19 cellular contexts compared by ENCODE assay signal in the genomic region with DNA sequence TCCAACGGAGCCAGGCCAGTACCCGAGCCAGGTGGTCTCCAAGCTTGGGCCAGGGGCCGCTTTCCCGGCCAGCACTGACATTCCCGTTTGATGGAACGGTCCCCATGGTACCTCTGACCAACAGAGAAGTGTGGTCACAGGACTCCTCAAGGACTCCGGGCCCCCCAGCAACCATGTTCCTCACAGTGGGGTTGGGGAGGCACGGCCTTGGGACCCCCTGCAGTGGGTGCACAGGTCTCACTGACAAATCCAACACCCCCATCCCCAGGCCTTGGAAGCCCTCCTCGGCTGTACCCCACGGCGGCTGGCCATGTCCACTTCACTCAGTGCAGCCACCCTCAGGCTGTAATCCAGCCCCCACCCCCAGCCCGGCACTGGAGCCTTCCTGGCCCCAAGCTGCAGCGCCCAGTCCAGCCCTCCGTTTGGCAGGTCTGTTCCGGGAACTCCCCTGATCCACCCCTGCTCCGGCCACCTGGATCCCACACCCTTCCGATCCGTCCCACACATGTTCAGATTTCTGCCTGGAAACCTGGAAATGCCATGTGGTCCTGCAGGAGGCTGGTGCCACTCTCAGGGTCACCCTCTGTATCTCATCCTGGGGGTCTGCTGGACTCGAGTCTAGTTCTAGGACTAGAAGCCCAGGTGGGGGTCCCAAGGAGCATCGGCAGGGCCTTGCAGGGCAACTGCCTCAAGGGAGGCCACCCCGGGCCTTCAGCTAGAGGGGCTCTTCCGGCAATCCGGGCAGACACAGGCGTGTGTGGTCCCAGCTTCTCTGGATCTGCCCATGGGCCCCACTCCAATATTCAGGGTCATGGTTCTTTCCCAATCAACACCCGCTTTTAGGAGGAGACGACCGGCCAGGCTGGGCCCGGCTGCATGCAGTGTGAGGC. TPM values are rescaled to one million over a fixed set of nuclear protein-coding genes. Genes with fewer than 3 reads are reported as not detected.
A peak's percentile ranks its signal among the peaks of the same experiment; 100 is the strongest.
DNase-seq lines count a peak whose midpoint lies in the region; ATAC-seq, FAIRE-seq and TF ChIP-seq lines count a peak whose summit lies in the region.
"Had no signal": no experiment of that assay in that cellular context is flagged by ENCODE, and none has a peak within 500 bp of the region (broad histone marks: within the 10 kb centered on the region; RNA-seq: fewer than 3 reads in every experiment).

No MANE protein-coding gene starts in this region.

- H3K27ac ChIP-seq in K562 (ENCODE audit: extremely low read depth, low read depth, low read length) (no peak overlapping the region), neural progenitor cell (no peak overlapping the region), OCI-LY7 (ENCODE audit: low read depth, low read length, poor library complexity, severe bottlenecking) (no peak overlapping the region)
- H3K27ac ChIP-seq: A549, GM23248, HL-60 had no signal

- peak overlapping the region in 1 of 2 donors; percentile 80 for H3K27ac Mint-ChIP-seq in stimulated activated naive CD8-positive, alpha-beta T cell treated with anti-CD3 and anti-CD28 coated beads, Interleukin-15, amount 100 ng/mL, for 72 hours
- peak overlapping the region; percentile 79 for H3K27ac Mint-ChIP-seq in neural progenitor cell
- H3K27ac Mint-ChIP-seq: CD8-positive, alpha-beta memory T cell had no signal

- H3K4me3 ChIP-seq in K562 (no peak overlapping the region), neural progenitor cell (no peak overlapping the region), OCI-LY7 (ENCODE audit: low read depth, low read length, poor library complexity, severe bottlenecking) (no peak overlapping the region)
- H3K4me3 ChIP-seq: A549, GM12878, GM23248 had no signal

- POLR2A ChIA-PET in K562 (lab: Yijun Ruan, JAX) (interaction anchor here (1.2 to 16.8 kb wide), 4 partner anchors 11 to 24 kb away, joined by 3 to 205 read pairs (median 10); no protein-coding TSS in a partner anchor), OCI-LY7 (lab: Charles Lee) (interaction anchor here (0.5 kb wide), 1 partner anchor 9 kb away, joined by 5 read pairs; no protein-coding TSS in a partner anchor)

- TF ChIP-seq CTCF in K562 (IDR thresholded peaks at IDR 0.05 in 2 of 3, conservative IDR thresholded peaks at IDR 0.05 in 1 of 3; ENCODE audit: insufficient read depth in 2 of 3, low read depth in 1 of 3, low read length in 3 of 3): no peak
- no peak for TF ChIP-seq CTCF in neural progenitor cell (IDR thresholded peaks at IDR 0.05)
- no peak for TF ChIP-seq CTCF in OCI-LY7 (conservative IDR thresholded peaks at IDR 0.05; ENCODE audit: low read length)

- 65% methylated on average over 28 of the region's 28 CpGs for WGBS in K562 (ENCODE audit: insufficient coverage, low coverage, missing lambda C conversion rate)

- intact Hi-C loops in K562 (cut with micrococcal nuclease) (no loop called here), OCI-LY7 (cut with micrococcal nuclease; ENCODE audit: unreplicated experiment) (no loop called here)

- no peaks in the 10 kb centered on the region for H3K4me1 Mint-ChIP-seq in stimulated activated naive CD8-positive, alpha-beta T cell treated with anti-CD3 and anti-CD28 coated beads, Interleukin-15, amount 100 ng/mL, for 72 hours
- no peaks in the 10 kb centered on the region for H3K4me1 Mint-ChIP-seq in neural progenitor cell
- H3K4me1 Mint-ChIP-seq: CD14-positive monocyte; CD8-positive, alpha-beta memory T cell had no signal

- H3K36me3 ChIP-seq in K562 (ENCODE audit: control insufficient read depth, insufficient read depth, low read length) (peaks cover 3% of the 10 kb centered on the region; the same call in 1 of the 3 replicates), neural progenitor cell (no peaks in the 10 kb centered on the region), OCI-LY7 (ENCODE audit: insufficient read depth, low read length) (peaks cover 20% of the 10 kb centered on the region)

- H3K4me1 ChIP-seq in K562 (replicated peaks in 1 of 2; ENCODE audit: control insufficient read depth in 2 of 2, insufficient read depth in 2 of 2, low read length in 2 of 2) (peaks cover 0 to 49% of the 10 kb centered on the region in 2 experiments; a peak in 2 of 5 replicates), neural progenitor cell (no peaks in the 10 kb centered on the region), OCI-LY7 (ENCODE audit: insufficient read depth, low read length, poor library complexity, severe bottlenecking) (no peaks in the 10 kb centered on the region)
- H3K4me1 ChIP-seq: A549 had no signal

- H3K9ac ChIP-seq in K562 (ENCODE audit: insufficient read depth in 1 of 2, low read depth in 2 of 2, low read length in 2 of 2) (peak overlapping the region in 1 of 2 experiments; percentile 68; a peak in 2 of 4 replicates), neural progenitor cell (no peak overlapping the region)
- H3K9ac ChIP-seq: GM23248 had no signal

- peaks cover 2% of the 10 kb centered on the region for H3K9me3 ChIP-seq in K562 (replicated peaks; ENCODE audit: control insufficient read depth, insufficient read depth, low read depth, low read length)
- no peaks in the 10 kb centered on the region for H3K9me3 ChIP-seq in neural progenitor cell (ENCODE audit: low read depth)
- H3K9me3 ChIP-seq in OCI-LY7 (ENCODE audit: low read length): 0 out of 2 replicates have a peak, but pooled peaks cover 2% of the 10 kb centered on the region
- H3K9me3 ChIP-seq: A549 had no signal

- no peaks in the 10 kb centered on the region for H3K79me2 ChIP-seq in K562 (ENCODE audit: control insufficient read depth, insufficient read depth, low read length)
- H3K79me2 ChIP-seq in neural progenitor cell (ENCODE audit: low read depth): no peaks in the 10 kb centered on the region
- H3K79me2 ChIP-seq in OCI-LY7 (ENCODE audit: insufficient read depth, low read depth, low read length): no peaks in the 10 kb centered on the region

- no peaks in the 10 kb centered on the region for H3K9me2 ChIP-seq in OCI-LY7 (ENCODE audit: insufficient read depth, low read length)

- H2AFZ ChIP-seq in K562 (ENCODE audit: low read depth, low read length) (no peak overlapping the region), neural progenitor cell (replicated peaks) (no peak overlapping the region), OCI-LY7 (ENCODE audit: low read length) (no peak overlapping the region)
- H2AFZ ChIP-seq: GM23248 had no signal

- ATAC-seq in stimulated activated naive CD8-positive, alpha-beta T cell treated with anti-CD3 and anti-CD28 coated beads, Interleukin-15, amount 100 ng/mL, for 72 hours: peak; percentile 18
- no peak for ATAC-seq in stimulated activated naive CD8-positive, alpha-beta T cell treated with anti-CD3 and anti-CD28 coated beads, Interleukin-15, Interleukin-2, amounts not matched to agents 100 U/mL and 50 U/mL, for 24 hours
- no peak for ATAC-seq in K562
- ATAC-seq: A549, GM12878 had no signal

- TF ChIP-seq RAD21 in K562 (CRISPR knock-in tag; conservative IDR thresholded peaks at IDR 0.05 in 1 of 2, IDR thresholded peaks at IDR 0.05 in 1 of 2): no peak

- no peak for DNase-seq in stimulated activated naive CD8-positive, alpha-beta T cell treated with anti-CD3 and anti-CD28 coated beads, Interleukin-15, amount 100 ng/mL, for 72 hours
- DNase-seq in stimulated activated naive CD8-positive, alpha-beta T cell treated with anti-CD3 and anti-CD28 coated beads, Interleukin-15, Interleukin-2, amounts not matched to agents 100 U/mL and 50 U/mL, for 24 hours: no peak
- DNase-seq in K562 (ENCODE audit: extremely low read depth in 1 of 4, low spot score in 3 of 4) (no peak), neural progenitor cell (ENCODE audit: low spot score) (no peak), COLO829 (ENCODE audit: low spot score) (no peak), OCI-LY7 (ENCODE audit: low spot score) (no peak)
- no peak for DNase-seq in activated CD4-positive, alpha-beta T cell treated with anti-CD3 and anti-CD28 coated beads for 48 hours
- DNase-seq: Calu3; CD8-positive, alpha-beta memory T cell; DMS 273 treated with DMSO at 0.1 percent for 48 hours; GM23248 had no signal

- CTCF ChIA-PET in K562 (lab: Yijun Ruan, JAX; ENCODE audit: low intra/inter-chr PET ratio) (no interaction called here), OCI-LY7 (lab: Charles Lee; ENCODE audit: unreplicated experiment) (no interaction called here)

- FAIRE-seq in K562 (lab: Jason Lieb, UNC): no peak
- FAIRE-seq: A549, GM12878, GM18507, H54 had no signal

- in situ Hi-C loops in K562 (cut with MboI): no loop called here

- no TSS peak for BruUV-seq in K562 (replicated peaks; lab: Mats Ljungman, UMichigan)
- BruUV-seq in OCI-LY7 (replicated peaks; lab: Mats Ljungman, UMichigan): no TSS peak

- H3F3A ChIP-seq in neural progenitor cell (ENCODE audit: low read depth): no peaks in the 10 kb centered on the region

- no peak for TF ChIP-seq EP300 in K562 (IDR thresholded peaks at IDR 0.05; ENCODE audit: low read length)

- TF ChIP-seq POLR2A in K562 (conservative IDR thresholded peaks at IDR 0.05): no peak

- peaks cover 0 to 7% of the 10 kb centered on the region in 2 donors for H3K9me3 Mint-ChIP-seq in stimulated activated naive CD8-positive, alpha-beta T cell treated with anti-CD3 and anti-CD28 coated beads, Interleukin-15, amount 100 ng/mL, for 72 hours
- peaks cover 21% of the 10 kb centered on the region for H3K9me3 Mint-ChIP-seq in neural progenitor cell

- H3K27me3 Mint-ChIP-seq in stimulated activated naive CD8-positive, alpha-beta T cell treated with anti-CD3 and anti-CD28 coated beads, Interleukin-15, amount 100 ng/mL, for 72 hours: no peaks in the 10 kb centered on the region
- H3K27me3 Mint-ChIP-seq in neural progenitor cell (ENCODE audit: insufficient read depth, low read depth): peaks cover 10% of the 10 kb centered on the region

- H4K20me1 ChIP-seq in K562 (replicated peaks; ENCODE audit: control insufficient read depth, insufficient read depth, low read length) (0 out of 2 replicates have a peak, but pooled peaks cover 4% of the 10 kb centered on the region), neural progenitor cell (ENCODE audit: low read depth) (no peaks in the 10 kb centered on the region), OCI-LY7 (ENCODE audit: insufficient read depth, low read length) (no peaks in the 10 kb centered on the region)

- H3K4me2 ChIP-seq in K562 (ENCODE audit: insufficient read depth, low read length) (no peak overlapping the region), neural progenitor cell (no peak overlapping the region), OCI-LY7 (ENCODE audit: low read length) (no peak overlapping the region)
- H3K4me2 ChIP-seq: A549 had no signal

- peaks cover 17% of the 10 kb centered on the region for H3K36me3 Mint-ChIP-seq in neural progenitor cell
- H3K36me3 Mint-ChIP-seq: CD14-positive monocyte had no signal

- no peaks in the 10 kb centered on the region for H3K9me1 ChIP-seq in K562 (ENCODE audit: control insufficient read depth, insufficient read depth, low read length)

- H3K4me3 Mint-ChIP-seq in stimulated activated naive CD8-positive, alpha-beta T cell treated with anti-CD3 and anti-CD28 coated beads, Interleukin-15, amount 100 ng/mL, for 72 hours: no peak overlapping the region
- H3K4me3 Mint-ChIP-seq in neural progenitor cell: no peak overlapping the region
- H3K4me3 Mint-ChIP-seq: CD14-positive monocyte; CD8-positive, alpha-beta memory T cell had no signal

- H3K27me3 ChIP-seq in K562 (ENCODE audit: control insufficient read depth in 2 of 2, insufficient read depth in 2 of 2, low read length in 2 of 2) (0 out of 5 replicates have a peak, but pooled peaks cover 0 to 2% of the 10 kb centered on the region in 2 experiments), neural progenitor cell (no peaks in the 10 kb centered on the region)

RNA-seq across cellular contexts. Expression of a gene that starts 26.6 kb away (rescaled TPM):
- total RNA-seq in K562 (2011; cell fraction: chromatin; rRNA removed; ENCODE audit: low replicate concordance): 31.9 and 90.7 TPM in 2 replicates
- total RNA-seq in K562 (2011; cell fraction: nucleolus; rRNA removed): 41.9 and 52.4 TPM in 2 replicates
- total RNA-seq in K562 (2011; cell fraction: nucleoplasm; rRNA removed): 40.6 and 47.0 TPM in 2 replicates
- 8.9 and 14.0 TPM in 2 replicates for total RNA-seq in K562 (2014; rRNA removed)
- 2.1 and 2.6 TPM in 2 replicates for total RNA-seq in K562 (2014; rRNA removed; fragmentation: Illumina TruSeq; extraction: Trizol)
- 3.5 and 3.9 TPM in 2 replicates for total RNA-seq in K562 (2015; rRNA removed; fragmentation: Illumina TruSeq; extraction: Trizol)
- 34.2 and 35.0 TPM in 2 replicates for total RNA-seq in K562 (2021)
- polyA plus RNA-seq in K562 (2011; rRNA removed): 2.5 and 9.5 TPM in 2 replicates
- polyA plus RNA-seq in K562 (2011; cell fraction: cytosol; rRNA removed): 5.8 and 7.7 TPM in 2 replicates
- polyA plus RNA-seq in K562 (2011; cell fraction: nucleus; rRNA removed): 55.1 and 87.1 TPM in 2 replicates
- polyA plus RNA-seq in K562 (2012): 12.4 and 14.0 TPM in 2 replicates
- polyA plus RNA-seq in K562 (2014; fragmentation: Illumina TruSeq; extraction: Trizol): 8.0 and 12.8 TPM in 2 replicates
- under 1 TPM; 0.07 to 0.11 TPM for polyA plus RNA-seq in K562 (2014; fragmentation: Nextera tagmentation; extraction: Ambion mirVana)
- 14.7 and 17.1 TPM in 2 replicates for polyA plus RNA-seq in K562 (2014; rRNA removed)
- polyA minus RNA-seq in K562 (2011; rRNA and poly(A)+ RNA removed): 2.2 and 5.5 TPM in 2 replicates
- polyA minus RNA-seq in K562 (2011; cell fraction: cytosol; rRNA and poly(A)+ RNA removed): 5.4 and 22.9 TPM in 2 replicates
- 20.1 and 45.7 TPM in 2 replicates for polyA minus RNA-seq in K562 (2011; cell fraction: nucleus; rRNA and poly(A)+ RNA removed)
- total RNA-seq in neural progenitor cell (ENCODE audit: low replicate concordance): 0.06 TPM in 1 of 2 replicates, not detected in the other
- total RNA-seq in OCI-LY7 (2014; rRNA removed; shearing (Covaris generic)): not detected in 2 replicates
- total RNA-seq in OCI-LY7 (2022): 0.23 TPM in 1 of 2 replicates, not detected in the other
- total RNA-seq: Calu3; CD8-positive, alpha-beta memory T cell; GM12878 had no signal
- polyA plus RNA-seq: AG04450; BJ; CD14-positive monocyte; CD8-positive, alpha-beta memory T cell; GM12878 had no signal
